25 cellular contexts compared by ENCODE assay signal in genomic region chr2:111710613-111711012, GRCh38.
"Had no signal": no experiment of that assay in that cellular context is flagged by ENCODE, and none has a peak within 500 bp of the region (broad histone marks: within the 10 kb centered on the region; RNA-seq: fewer than 3 reads in every experiment).

No MANE protein-coding gene starts in this region.

- H3K4me3 Mint-ChIP-seq: activated naive CD4-positive, alpha-beta T cell treated with anti-CD3 and anti-CD28 coated beads, Interleukin-2, amount 50 U/mL, for 24 hours; brain; natural killer cell; stimulated activated memory B cell treated with anti-CD40 and anti-IgM and Interleukin-4, amounts not matched to agents 10 μg/mL and 1 μg/mL and 100 μg/mL, for 72 hours had no signal

- H3K36me3 Mint-ChIP-seq: activated naive CD4-positive, alpha-beta T cell treated with anti-CD3 and anti-CD28 coated beads, Interleukin-2, amount 50 U/mL, for 24 hours; brain; natural killer cell; stimulated activated memory B cell treated with anti-CD40 and anti-IgM and Interleukin-4, amounts not matched to agents 10 μg/mL and 1 μg/mL and 100 μg/mL, for 72 hours had no signal

- H3K27ac ChIP-seq: foreskin keratinocyte, lower lobe of right lung, sigmoid colon, stomach, suprapubic skin, tibial nerve, uterus, WERI-Rb-1 had no signal

- H3K4me1 ChIP-seq: foreskin keratinocyte, uterus had no signal

- H3K27me3 ChIP-seq: sigmoid colon, stomach, suprapubic skin, tibial nerve, uterus had no signal

- ATAC-seq: foreskin keratinocyte; left lobe of liver; lower lobe of right lung; natural killer cell; stimulated activated memory B cell treated with anti-CD40 and anti-IgM and Interleukin-4, amounts not matched to agents 10 μg/mL and 1 μg/mL and 100 μg/mL, for 72 hours had no signal

- DNase-seq: activated CD4-positive, alpha-beta T cell treated with anti-CD3 and anti-CD28 coated beads for 1 hour; activated gamma-delta T cell treated with Interleukin-2 at 50 U/mL for 16 hours; activated T-cell treated with anti-CD3 and anti-CD28 coated beads for 4 hours; aorta; dermis blood vessel endothelial cell; effector CD8-positive, alpha-beta T cell; foreskin keratinocyte; kidney; lower lobe of right lung; natural killer cell; occipital lobe; retina; sigmoid colon; stimulated activated CD4-positive, alpha-beta T cell treated with anti-CD3 and anti-CD28 coated beads, Interleukin-15, amount 100 ng/mL, for 24 hours; stomach; uterus; WERI-Rb-1 had no signal

- H3K9me3 Mint-ChIP-seq: activated naive CD4-positive, alpha-beta T cell treated with anti-CD3 and anti-CD28 coated beads, Interleukin-2, amount 50 U/mL, for 24 hours; natural killer cell had no signal

- H3K4me2 ChIP-seq: smooth muscle cell had no signal

- H3K9me3 ChIP-seq: lower lobe of right lung, sigmoid colon, suprapubic skin, tibial nerve, uterus had no signal

- H3K36me3 ChIP-seq: lower lobe of right lung, sigmoid colon, stomach, suprapubic skin, tibial nerve, uterus, WERI-Rb-1 had no signal

- H3K27ac Mint-ChIP-seq: natural killer cell; progenitor cell of endocrine pancreas; stimulated activated memory B cell treated with anti-CD40 and anti-IgM and Interleukin-4, amounts not matched to agents 10 μg/mL and 1 μg/mL and 100 μg/mL, for 72 hours had no signal

- H3K27me3 Mint-ChIP-seq: activated naive CD4-positive, alpha-beta T cell treated with anti-CD3 and anti-CD28 coated beads, Interleukin-2, amount 50 U/mL, for 24 hours; brain; progenitor cell of endocrine pancreas; stimulated activated memory B cell treated with anti-CD40 and anti-IgM and Interleukin-4, amounts not matched to agents 10 μg/mL and 1 μg/mL and 100 μg/mL, for 72 hours had no signal

- H3K4me3 ChIP-seq: lower lobe of right lung, sigmoid colon, smooth muscle cell, stomach, suprapubic skin, tibial nerve, uterus had no signal
